In genomic region chr3:25883492-25883891, GRCh38 we compare ENCODE assay signal across 39 cellular contexts.
"Had no signal": no experiment of that assay in that cellular context is flagged by ENCODE, and none has a peak within 500 bp of the region (broad histone marks: within the 10 kb centered on the region; RNA-seq: fewer than 3 reads in every experiment).

No MANE protein-coding gene starts in this region.

- H3K27ac Mint-ChIP-seq: activated naive CD4-positive, alpha-beta T cell treated with anti-CD3 and anti-CD28 coated beads for 36 hours; activated naive CD4-positive, alpha-beta T cell treated with anti-CD3 and anti-CD28 coated beads, Interleukin-2, amount 10 ng/mL, durations not matched to agents 7 days and 5 days; activated naive CD4-positive, alpha-beta T cell treated with anti-CD3 and anti-CD28 coated beads, Interleukin-2, amount 50 U/mL, for 24 hours; activated naive CD4-positive, alpha-beta T cell treated with anti-CD3 and anti-CD28 coated beads, Interleukin-2, amount 50 U/mL, for 72 hours; activated naive CD8-positive, alpha-beta T cell; activated naive CD8-positive, alpha-beta T cell treated with anti-CD3 and anti-CD28 coated beads for 36 hours; activated naive CD8-positive, alpha-beta T cell treated with anti-CD3 and anti-CD28 coated beads, Interleukin-2, amount 10 ng/mL, durations not matched to agents 7 days and 5 days; activated naive CD8-positive, alpha-beta T cell treated with anti-CD3 and anti-CD28 coated beads, Interleukin-2, amount 50 U/mL, for 24 hours; activated T-cell treated with anti-CD3 and anti-CD28 coated beads, Interleukin-2, amount 50 U/mL, for 72 hours; activated T-helper 1 cell treated with anti-CD3 and anti-CD28 coated beads, Interleukin-12 subunit alpha, Interleukin-12 subunit beta, Interleukin-2, Interleukin-4 antibody, amounts not matched to agents 30 ng/mL and 10 ng/mL and 1 ng/mL, durations not matched to agents 14 hours and 24 hours and 36 hours; activated T-helper 17 cell treated with anti-CD3 and anti-CD28 coated beads, Interleukin-2, amount 50 U/mL, for 72 hours; activated T-helper 2 cell treated with anti-CD3 and anti-CD28 coated beads, Interferon-gamma antibody, Interleukin-2, Interleukin-4, amounts not matched to agents 10 μg/mL and 5 μg/mL and 100 μg/mL, durations not matched to agents 14 hours and 24 hours and 36 hours; brain had no signal

- H3K36me3 ChIP-seq: adrenal gland, ascending aorta, brain microvascular endothelial cell, breast epithelium, cardiac muscle cell had no signal

- H3K4me1 ChIP-seq: adrenal gland, ascending aorta, body of pancreas, breast epithelium had no signal

- H3K4me1 Mint-ChIP-seq: activated naive CD4-positive, alpha-beta T cell treated with anti-CD3 and anti-CD28 coated beads, Interleukin-2, amount 10 ng/mL, durations not matched to agents 7 days and 5 days; activated naive CD4-positive, alpha-beta T cell treated with anti-CD3 and anti-CD28 coated beads, Interleukin-2, amount 50 U/mL, for 24 hours; activated naive CD8-positive, alpha-beta T cell treated with anti-CD3 and anti-CD28 coated beads for 36 hours; activated naive CD8-positive, alpha-beta T cell treated with anti-CD3 and anti-CD28 coated beads, Interleukin-2, amount 10 ng/mL, durations not matched to agents 7 days and 5 days; activated naive CD8-positive, alpha-beta T cell treated with anti-CD3 and anti-CD28 coated beads, Interleukin-2, amount 50 U/mL, for 24 hours; activated T-helper 17 cell treated with anti-CD3 and anti-CD28 coated beads, Interleukin-2, amount 50 U/mL, for 72 hours; brain; central memory CD8-positive, alpha-beta T cell had no signal

- H3K9me3 Mint-ChIP-seq: activated naive CD4-positive, alpha-beta T cell treated with anti-CD3 and anti-CD28 coated beads for 36 hours; activated naive CD4-positive, alpha-beta T cell treated with anti-CD3 and anti-CD28 coated beads, Interleukin-2, amount 10 ng/mL, durations not matched to agents 7 days and 5 days; activated naive CD4-positive, alpha-beta T cell treated with anti-CD3 and anti-CD28 coated beads, Interleukin-2, amount 50 U/mL, for 24 hours; activated naive CD4-positive, alpha-beta T cell treated with anti-CD3 and anti-CD28 coated beads, Interleukin-2, amount 50 U/mL, for 72 hours; activated naive CD8-positive, alpha-beta T cell treated with anti-CD3 and anti-CD28 coated beads for 36 hours; activated naive CD8-positive, alpha-beta T cell treated with anti-CD3 and anti-CD28 coated beads, Interleukin-2, amount 10 ng/mL, durations not matched to agents 7 days and 5 days; activated naive CD8-positive, alpha-beta T cell treated with anti-CD3 and anti-CD28 coated beads, Interleukin-2, amount 50 U/mL, for 24 hours; activated T-cell treated with anti-CD3 and anti-CD28 coated beads, Interleukin-2, amount 50 U/mL, for 4 hours; activated T-cell treated with anti-CD3 and anti-CD28 coated beads, Interleukin-2, amount 50 U/mL, for 72 hours; activated T-helper 1 cell treated with anti-CD3 and anti-CD28 coated beads, Interleukin-12 subunit alpha, Interleukin-12 subunit beta, Interleukin-2, Interleukin-4 antibody, amounts not matched to agents 30 ng/mL and 10 ng/mL and 1 ng/mL, durations not matched to agents 14 hours and 24 hours and 36 hours; activated T-helper 17 cell treated with anti-CD3 and anti-CD28 coated beads, Interleukin-2, amount 50 U/mL, for 72 hours; activated T-helper 2 cell treated with anti-CD3 and anti-CD28 coated beads, Interferon-gamma antibody, Interleukin-2, Interleukin-4, amounts not matched to agents 10 μg/mL and 5 μg/mL and 100 μg/mL, durations not matched to agents 14 hours and 24 hours and 36 hours; central memory CD8-positive, alpha-beta T cell had no signal

- H3K27me3 Mint-ChIP-seq: activated naive CD8-positive, alpha-beta T cell treated with anti-CD3 and anti-CD28 coated beads, Interleukin-2, amount 50 U/mL, for 24 hours had no signal

- H3K27me3 ChIP-seq: adrenal gland, ascending aorta, body of pancreas, brain microvascular endothelial cell, breast epithelium, cardiac muscle cell had no signal

- H3K4me3 Mint-ChIP-seq: activated naive CD4-positive, alpha-beta T cell treated with anti-CD3 and anti-CD28 coated beads for 36 hours; activated naive CD4-positive, alpha-beta T cell treated with anti-CD3 and anti-CD28 coated beads, Interleukin-2, amount 10 ng/mL, durations not matched to agents 7 days and 5 days; activated naive CD4-positive, alpha-beta T cell treated with anti-CD3 and anti-CD28 coated beads, Interleukin-2, amount 50 U/mL, for 24 hours; activated naive CD8-positive, alpha-beta T cell; activated naive CD8-positive, alpha-beta T cell treated with anti-CD3 and anti-CD28 coated beads for 36 hours; activated naive CD8-positive, alpha-beta T cell treated with anti-CD3 and anti-CD28 coated beads, Interleukin-2, amount 10 ng/mL, durations not matched to agents 7 days and 5 days; activated naive CD8-positive, alpha-beta T cell treated with anti-CD3 and anti-CD28 coated beads, Interleukin-2, amount 50 U/mL, for 24 hours; activated T-cell treated with anti-CD3 and anti-CD28 coated beads, Interleukin-2, amount 50 U/mL, for 4 hours; activated T-cell treated with anti-CD3 and anti-CD28 coated beads, Interleukin-2, amount 50 U/mL, for 72 hours; activated T-helper 1 cell treated with anti-CD3 and anti-CD28 coated beads, Interleukin-12 subunit alpha, Interleukin-12 subunit beta, Interleukin-2, Interleukin-4 antibody, amounts not matched to agents 30 ng/mL and 10 ng/mL and 1 ng/mL, durations not matched to agents 14 hours and 24 hours and 36 hours; activated T-helper 17 cell treated with anti-CD3 and anti-CD28 coated beads, Interleukin-2, amount 50 U/mL, for 72 hours; brain; central memory CD8-positive, alpha-beta T cell had no signal

- H3K36me3 Mint-ChIP-seq: activated naive CD4-positive, alpha-beta T cell treated with anti-CD3 and anti-CD28 coated beads, Interleukin-2, amount 10 ng/mL, durations not matched to agents 7 days and 5 days; activated naive CD4-positive, alpha-beta T cell treated with anti-CD3 and anti-CD28 coated beads, Interleukin-2, amount 50 U/mL, for 24 hours; activated naive CD4-positive, alpha-beta T cell treated with anti-CD3 and anti-CD28 coated beads, Interleukin-2, amount 50 U/mL, for 72 hours; activated naive CD8-positive, alpha-beta T cell; activated naive CD8-positive, alpha-beta T cell treated with anti-CD3 and anti-CD28 coated beads for 36 hours; activated naive CD8-positive, alpha-beta T cell treated with anti-CD3 and anti-CD28 coated beads, Interleukin-2, amount 10 ng/mL, durations not matched to agents 7 days and 5 days; brain had no signal

- FAIRE-seq: astrocyte, bronchial epithelial cell, colon had no signal

- H3K27ac ChIP-seq: adrenal gland, ascending aorta, body of pancreas, brain microvascular endothelial cell, breast epithelium, cardiac muscle cell had no signal

- ATAC-seq: activated naive CD4-positive, alpha-beta T cell treated with anti-CD3 and anti-CD28 coated beads, Interleukin-2, amount 50 U/mL, for 72 hours; activated naive CD8-positive, alpha-beta T cell treated with anti-CD3 and anti-CD28 coated beads, Interleukin-2, amount 50 U/mL, for 24 hours; activated T-cell treated with anti-CD3 and anti-CD28 coated beads, Interleukin-2, amount 50 U/mL, for 4 hours; activated T-cell treated with anti-CD3 and anti-CD28 coated beads, Interleukin-2, amount 50 U/mL, for 72 hours; activated T-helper 17 cell treated with anti-CD3 and anti-CD28 coated beads, Interleukin-2, amount 50 U/mL, for 72 hours; body of pancreas had no signal

- H3K4me3 ChIP-seq: adrenal gland, ascending aorta, body of pancreas, breast epithelium, cardiac muscle cell had no signal

- H3K9me3 ChIP-seq: adrenal gland, ascending aorta, body of pancreas, breast epithelium had no signal

- DNase-seq: activated effector memory CD4-positive, alpha-beta T cell treated with anti-CD3 and anti-CD28 coated beads, Interleukin-2, amount 50 U/mL, for 16 hours; activated effector memory CD4-positive, alpha-beta T cell treated with Interleukin-2 at 50 U/mL for 16 hours; activated gamma-delta T cell; activated gamma-delta T cell treated with Interleukin-2 at 50 U/mL for 16 hours; activated naive CD4-positive, alpha-beta T cell; activated naive CD4-positive, alpha-beta T cell treated with anti-CD3 and anti-CD28 coated beads for 36 hours; activated naive CD4-positive, alpha-beta T cell treated with anti-CD3 and anti-CD28 coated beads, Interleukin-2, amount 10 ng/mL, durations not matched to agents 7 days and 5 days; activated naive CD4-positive, alpha-beta T cell treated with anti-CD3 and anti-CD28 coated beads, Interleukin-2, amount 50 U/mL, for 16 hours; activated naive CD4-positive, alpha-beta T cell treated with Interleukin-2 at 50 U/mL for 16 hours; activated naive CD8-positive, alpha-beta T cell treated with anti-CD3 and anti-CD28 coated beads for 36 hours; activated naive CD8-positive, alpha-beta T cell treated with anti-CD3 and anti-CD28 coated beads, Interleukin-2, amount 10 ng/mL, durations not matched to agents 7 days and 5 days; activated naive CD8-positive, alpha-beta T cell treated with anti-CD3 and anti-CD28 coated beads, Interleukin-2, amount 50 U/mL, for 24 hours; activated T-cell treated with anti-CD3 and anti-CD28 coated beads, Interleukin-2, amount 50 U/mL, for 4 hours; activated T-cell treated with anti-CD3 and anti-CD28 coated beads, Interleukin-2, amount 50 U/mL, for 48 hours; activated T-cell treated with anti-CD3 and anti-CD28 coated beads, Interleukin-2, amount 50 U/mL, for 72 hours; adrenal gland; amniotic stem cell; amygdala; anterior cingulate cortex; aorta; body of pancreas; brain microvascular endothelial cell; caudate nucleus; central memory CD4-positive, alpha-beta T cell; cerebellar nuclear complex had no signal
